ENCODE assay signal across 6 cellular contexts in the genomic region with DNA sequence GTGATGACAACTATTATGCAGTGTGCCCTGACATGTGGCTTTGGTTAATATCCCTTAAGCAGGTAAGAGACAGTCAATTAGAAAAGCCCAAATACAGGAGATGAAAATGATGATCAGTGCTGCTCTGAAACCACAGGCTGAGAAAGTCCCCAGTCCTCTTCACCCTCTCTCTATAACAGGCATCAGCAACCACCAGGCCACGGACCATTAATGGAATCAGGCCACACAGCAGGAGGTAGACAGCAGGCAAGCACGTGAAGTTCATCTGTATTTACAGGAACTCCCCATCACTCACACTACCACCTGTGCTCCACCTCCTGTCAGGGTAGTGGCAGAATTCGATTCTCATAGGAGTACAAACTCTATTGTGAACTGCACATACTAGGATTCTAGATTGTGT.
"Had no signal": no experiment of that assay in that cellular context is flagged by ENCODE, and none has a peak within 500 bp of the region (broad histone marks: within the 10 kb centered on the region; RNA-seq: fewer than 3 reads in every experiment).

No MANE protein-coding gene starts in this region.

- H3K4me1 Mint-ChIP-seq: IgD-negative memory B cell had no signal

- H3K27me3 Mint-ChIP-seq: IgD-negative memory B cell had no signal

- DNase-seq: KBM-7, KG1 had no signal

- H3K4me3 ChIP-seq: K562 had no signal

- ATAC-seq: HepG2, K562 had no signal

- H3K27ac ChIP-seq: HL-60 had no signal

- H3K36me3 Mint-ChIP-seq: IgD-negative memory B cell had no signal

- H3K4me3 Mint-ChIP-seq: IgD-negative memory B cell had no signal

- H3K27ac Mint-ChIP-seq: IgD-negative memory B cell had no signal
